ENCODE assay signal across 19 cellular contexts in genomic region chr11:134742228-134742612, GRCh38.
DNase-seq lines count a peak whose midpoint lies in the region; ATAC-seq, FAIRE-seq and TF ChIP-seq lines count a peak whose summit lies in the region.
"Had no signal": no experiment of that assay in that cellular context is flagged by ENCODE, and none has a peak within 500 bp of the region (broad histone marks: within the 10 kb centered on the region; RNA-seq: fewer than 3 reads in every experiment).

No MANE protein-coding gene starts in this region.

- DNase-seq in HTR-8/SVneo (ENCODE audit: insufficient read length, low spot score) (peak; percentile 12), T-cell (peak in 8 of 34 experiments; percentile 4 to 45 (median 8)), fibroblast of gingiva (ENCODE audit: low read depth) (peak; percentile 8), omental fat pad (ENCODE audit: low spot score) (no peak), GDM1 (lab: John Stamatoyannopoulos, UW) (no peak), UCSD-AML1 (lab: John Stamatoyannopoulos, UW; ENCODE audit: unreplicated experiment) (no peak), anterior cingulate cortex (lab: John Stamatoyannopoulos, UW) (no peak)
- DNase-seq: activated CD4-positive, alpha-beta T cell treated with anti-CD3 and anti-CD28 coated beads for 4 hours; body of pancreas; DMS79 treated with DMSO at 0.1 percent for 48 hours; effector CD4-positive, alpha-beta T cell; foreskin keratinocyte; GM23248; NCI-H2171 treated with DMSO at 0.1 percent for 48 hours; nucleus accumbens; RPMI8226; stimulated activated naive CD4-positive, alpha-beta T cell treated with Interleukin-2 at 50 U/mL for 16 hours had no signal

- CTCF ChIA-PET in T-cell (lab: Charles Lee): interaction anchor here in 1 of 2 donors (0.6 kb wide), 1 partner anchor 235 kb away, joined by 3 read pairs; no protein-coding TSS in a partner anchor

- ATAC-seq in T-cell (replicated peaks in 1 of 4) (peak; percentile 49 to 94 (median 60)), omental fat pad (ENCODE audit: low FRiP score) (peak; percentile 39)
- ATAC-seq: body of pancreas, foreskin keratinocyte had no signal

- H3K4me1 Mint-ChIP-seq in T-cell: peaks cover 0 to 1% (median 0%) of the 10 kb centered on the region in 3 donors
- H3K4me1 Mint-ChIP-seq: B cell had no signal

- peaks cover 11 to 15% of the 10 kb centered on the region in 2 donors for H3K27me3 Mint-ChIP-seq in T-cell

- no peak overlapping the region for H3K27ac Mint-ChIP-seq in T-cell
- H3K27ac Mint-ChIP-seq: activated T-helper 1 cell treated with anti-CD3 and anti-CD28 coated beads, Interleukin-12 subunit alpha, Interleukin-12 subunit beta, Interleukin-2, Interleukin-4 antibody, amounts not matched to agents 30 ng/mL and 10 ng/mL and 1 ng/mL, durations not matched to agents 14 hours and 24 hours and 36 hours; B cell had no signal

- no peak for FAIRE-seq in HTR-8/SVneo (lab: Jason Lieb, UNC)

- H3K9me3 Mint-ChIP-seq in T-cell: no peaks in the 10 kb centered on the region
- H3K9me3 Mint-ChIP-seq: activated T-helper 1 cell treated with anti-CD3 and anti-CD28 coated beads, Interleukin-12 subunit alpha, Interleukin-12 subunit beta, Interleukin-2, Interleukin-4 antibody, amounts not matched to agents 30 ng/mL and 10 ng/mL and 1 ng/mL, durations not matched to agents 14 hours and 24 hours and 36 hours had no signal

- POLR2A ChIA-PET in T-cell (lab: Charles Lee): no interaction called here

- no peak for TF ChIP-seq CTCF in omental fat pad (IDR thresholded peaks at IDR 0.05)

- no peak overlapping the region for H3K4me3 Mint-ChIP-seq in T-cell
- H3K4me3 Mint-ChIP-seq: activated T-helper 1 cell treated with anti-CD3 and anti-CD28 coated beads, Interleukin-12 subunit alpha, Interleukin-12 subunit beta, Interleukin-2, Interleukin-4 antibody, amounts not matched to agents 30 ng/mL and 10 ng/mL and 1 ng/mL, durations not matched to agents 14 hours and 24 hours and 36 hours; B cell had no signal

- no peaks in the 10 kb centered on the region for H3K36me3 Mint-ChIP-seq in T-cell

Comparison
In these comparisons a context has a peak if more than half of its experiments do, and no peak if none do; other contexts are left out.
1. DNase-seq: peak in HTR-8/SVneo (single experiment) and fibroblast of gingiva (single experiment); none in omental fat pad (single experiment), GDM1 (single experiment), UCSD-AML1 (single experiment) and anterior cingulate cortex (0 of 58).